In the genomic region with DNA sequence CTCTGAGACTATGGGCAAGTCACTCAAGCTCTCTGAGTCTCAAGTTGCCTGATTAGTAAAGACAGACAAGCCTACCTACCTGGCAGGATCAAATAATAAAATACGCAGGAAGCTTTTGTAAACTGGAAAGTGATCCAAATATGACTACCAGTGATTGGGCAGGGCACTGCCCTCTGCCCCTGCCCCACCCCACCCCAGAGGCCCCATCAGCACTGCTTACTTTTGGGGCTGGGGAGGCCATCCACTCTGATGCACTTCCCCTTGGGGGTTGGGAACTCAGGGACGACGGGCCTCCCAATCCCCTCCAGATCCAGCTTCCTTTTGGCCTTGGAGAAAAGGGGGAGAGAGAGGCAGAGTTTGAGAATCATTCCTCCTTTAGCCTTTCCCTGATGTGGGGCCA, we compare ENCODE assay signal across 15 cellular contexts. TPM values are rescaled to one million over a fixed set of nuclear protein-coding genes. Genes with fewer than 3 reads are reported as not detected.
DNase-seq lines count a peak whose midpoint lies in the region; ATAC-seq and TF ChIP-seq lines count a peak whose summit lies in the region.
"Had no signal": no experiment of that assay in that cellular context is flagged by ENCODE, and none has a peak within 500 bp of the region (broad histone marks: within the 10 kb centered on the region; RNA-seq: fewer than 3 reads in every experiment).

No MANE protein-coding gene starts in this region.

- H3K4me2 ChIP-seq in SU-DHL-6 (ENCODE audit: low read depth, low read length, poor library complexity, severe bottlenecking): peak overlapping the region; percentile 96

- no peaks in the 10 kb centered on the region for H3K9me3 Mint-ChIP-seq in activated naive CD4-positive, alpha-beta T cell treated with anti-CD3 and anti-CD28 coated beads, Interleukin-2, amount 10 ng/mL, durations not matched to agents 7 days and 5 days
- no peaks in the 10 kb centered on the region for H3K9me3 Mint-ChIP-seq in endothelial cell (ENCODE audit: unreplicated experiment)

- H3K9ac ChIP-seq in SU-DHL-6 (ENCODE audit: low read length): peak overlapping the region; percentile 48; the same call in 1 of the 2 replicates

- H3K27me3 ChIP-seq in SU-DHL-6 (ENCODE audit: low read length): no peaks in the 10 kb centered on the region
- H3K27me3 ChIP-seq: tibial nerve had no signal

- intact Hi-C loops in mucosa of descending colon (cut with DNase I, micrococcal nuclease): no loop called here

- no peaks in the 10 kb centered on the region for H3K9me2 ChIP-seq in SU-DHL-6 (replicated peaks; ENCODE audit: insufficient read depth, low read length)

- no peak for DNase-seq in activated naive CD4-positive, alpha-beta T cell treated with anti-CD3 and anti-CD28 coated beads, Interleukin-2, amount 10 ng/mL, durations not matched to agents 7 days and 5 days
- DNase-seq in activated naive CD4-positive, alpha-beta T cell treated with anti-CD3 and anti-CD28 coated beads, Interleukin-2, amount 50 U/mL, for 16 hours: no peak
- peak; percentile 75 to 76 (median 75) for DNase-seq in mucosa of descending colon
- no peak for DNase-seq in NCI-H2029 treated with DMSO at 0.1 percent for 48 hours (lab: John Stamatoyannopoulos, UW)
- DNase-seq in NCI-H187 (lab: John Stamatoyannopoulos, UW): no peak
- DNase-seq in endothelial cell (ENCODE audit: low spot score): no peak
- no peak for DNase-seq in DMS79 treated with DMSO at 0.1 percent for 48 hours (lab: John Stamatoyannopoulos, UW)
- DNase-seq: activated CD4-positive, alpha-beta T cell treated with anti-CD3 and anti-CD28 coated beads for 48 hours; NCI-H1048 had no signal

- no peak overlapping the region for H3K4me3 ChIP-seq in SU-DHL-6 (ENCODE audit: insufficient read depth, low read length, poor library complexity, severe bottlenecking)
- no peak overlapping the region for H3K4me3 ChIP-seq in mucosa of descending colon
- H3K4me3 ChIP-seq: tibial nerve had no signal

- H3K4me1 Mint-ChIP-seq in activated naive CD4-positive, alpha-beta T cell treated with anti-CD3 and anti-CD28 coated beads, Interleukin-2, amount 10 ng/mL, durations not matched to agents 7 days and 5 days: peaks cover 72% of the 10 kb centered on the region
- H3K4me1 Mint-ChIP-seq in endothelial cell (ENCODE audit: unreplicated experiment): peaks cover 7% of the 10 kb centered on the region

- peaks cover 43% of the 10 kb centered on the region for H3F3A ChIP-seq in SU-DHL-6 (ENCODE audit: insufficient read depth)

- peaks cover 65% of the 10 kb centered on the region for H3K79me2 ChIP-seq in SU-DHL-6 (ENCODE audit: insufficient read depth, low read length)

- peaks cover 59% of the 10 kb centered on the region for H3K36me3 Mint-ChIP-seq in activated naive CD4-positive, alpha-beta T cell treated with anti-CD3 and anti-CD28 coated beads, Interleukin-2, amount 10 ng/mL, durations not matched to agents 7 days and 5 days
- H3K36me3 Mint-ChIP-seq in endothelial cell (ENCODE audit: low read depth, unreplicated experiment): no peaks in the 10 kb centered on the region

- no peak for TF ChIP-seq CTCF in SU-DHL-6 (IDR thresholded peaks at IDR 0.05; ENCODE audit: insufficient read depth, low read length, poor library complexity, severe bottlenecking)
- TF ChIP-seq CTCF in mucosa of descending colon (IDR thresholded peaks at IDR 0.05): no peak
- no peak for TF ChIP-seq CTCF in endothelial cell (IDR thresholded peaks at IDR 0.05; ENCODE audit: unreplicated experiment)

- H3K4me1 ChIP-seq in mucosa of descending colon (ENCODE audit: low read depth): peaks cover 57% of the 10 kb centered on the region

- CTCF ChIA-PET in activated naive CD4-positive, alpha-beta T cell treated with anti-CD3 and anti-CD28 coated beads, Interleukin-2, amount 10 ng/mL, durations not matched to agents 7 days and 5 days (lab: Charles Lee): interaction anchor here (1.1 to 10.9 kb wide), 7 partner anchors 13 to 167 kb away, joined by 3 to 137 read pairs (median 5); partner anchors contain the start of gene RPL11

- peaks cover 13% of the 10 kb centered on the region for H3K36me3 ChIP-seq in SU-DHL-6 (ENCODE audit: low read length)
- no peaks in the 10 kb centered on the region for H3K36me3 ChIP-seq in mucosa of descending colon (ENCODE audit: low read depth)
- H3K36me3 ChIP-seq: tibial nerve had no signal

- no peak overlapping the region for H3K4me3 Mint-ChIP-seq in activated naive CD4-positive, alpha-beta T cell treated with anti-CD3 and anti-CD28 coated beads, Interleukin-2, amount 10 ng/mL, durations not matched to agents 7 days and 5 days
- H3K4me3 Mint-ChIP-seq in endothelial cell (ENCODE audit: unreplicated experiment): no peak overlapping the region

- H3K9me3 ChIP-seq in SU-DHL-6 (ENCODE audit: insufficient read depth, low read length): no peaks in the 10 kb centered on the region
- no peaks in the 10 kb centered on the region for H3K9me3 ChIP-seq in mucosa of descending colon
- H3K9me3 ChIP-seq: tibial nerve had no signal

- H4K20me1 ChIP-seq in SU-DHL-6 (ENCODE audit: low read depth, low read length): peaks cover 8% of the 10 kb centered on the region; the same call in 1 of the 2 replicates

- no peak overlapping the region for H2AFZ ChIP-seq in SU-DHL-6 (ENCODE audit: low read depth, low read length, severe bottlenecking)

- H3K27ac ChIP-seq in SU-DHL-6 (ENCODE audit: low read depth, low read length): peak overlapping the region; percentile 94
- H3K27ac ChIP-seq: epithelial cell of prostate had no signal

- peak; percentile 63 for ATAC-seq in mucosa of descending colon
- ATAC-seq: HCT116, HepG2, sciatic nerve had no signal

- H3K27me3 Mint-ChIP-seq in activated naive CD4-positive, alpha-beta T cell treated with anti-CD3 and anti-CD28 coated beads, Interleukin-2, amount 10 ng/mL, durations not matched to agents 7 days and 5 days: no peaks in the 10 kb centered on the region
- peaks cover 7% of the 10 kb centered on the region for H3K27me3 Mint-ChIP-seq in endothelial cell (ENCODE audit: unreplicated experiment)

- H3K27ac Mint-ChIP-seq in activated naive CD4-positive, alpha-beta T cell treated with anti-CD3 and anti-CD28 coated beads, Interleukin-2, amount 10 ng/mL, durations not matched to agents 7 days and 5 days: peak overlapping the region; percentile 96
- H3K27ac Mint-ChIP-seq in endothelial cell (ENCODE audit: unreplicated experiment): no peak overlapping the region

RNA-seq across cellular contexts. Expression of gene E2F2, which starts 6.9 kb away (rescaled TPM):
- total RNA-seq in mucosa of descending colon: 10 to 100 TPM in 2 of 3 donors, 1 to 10 TPM in 1; 8.6 to 18.0 (median 14.5) TPM
- total RNA-seq in endothelial cell (ENCODE audit: unreplicated experiment): 0.69 TPM

RNA-seq across cellular contexts. Expression of gene ID3, which starts 35.1 kb away (rescaled TPM):
- 100 to 1,000 TPM in 2 of 3 donors, 10 to 100 TPM in 1; 83.0 to 316 (median 121) TPM for total RNA-seq in mucosa of descending colon
- total RNA-seq in endothelial cell (ENCODE audit: unreplicated experiment): 240 TPM

RNA-seq across cellular contexts. Expression of gene ASAP3, which starts 40.2 kb away (rescaled TPM):
- total RNA-seq in mucosa of descending colon (10 to 100 TPM; 31.2 to 38.8 (median 37.8) TPM), endothelial cell (ENCODE audit: unreplicated experiment) (36.4 TPM)

Comparison
In these comparisons a context has a peak if more than half of its experiments do, and no peak if none do; other contexts are left out.
1. DNase-seq: peak in mucosa of descending colon (3 of 3); none in activated naive CD4-positive, alpha-beta T cell treated with anti-CD3 and anti-CD28 coated beads, Interleukin-2, amount 10 ng/mL, durations not matched to agents 7 days and 5 days (single experiment), activated naive CD4-positive, alpha-beta T cell treated with anti-CD3 and anti-CD28 coated beads, Interleukin-2, amount 50 U/mL, for 16 hours (single experiment), NCI-H2029 treated with DMSO at 0.1 percent for 48 hours (single experiment), NCI-H187 (0 of 2), endothelial cell (single experiment) and DMS79 treated with DMSO at 0.1 percent for 48 hours (single experiment).